Comparison of ENCODE assay signal across 9 cellular contexts in genomic region chr16:67311607-67312449, GRCh38. TPM values are rescaled to one million over a fixed set of nuclear protein-coding genes. Genes with fewer than 3 reads are reported as not detected.
DNase-seq lines count a peak whose midpoint lies in the region; TF ChIP-seq lines count a peak whose summit lies in the region.
"Had no signal": no experiment of that assay in that cellular context is flagged by ENCODE, and none has a peak within 500 bp of the region (broad histone marks: within the 10 kb centered on the region; RNA-seq: fewer than 3 reads in every experiment).

No MANE protein-coding gene starts in this region.

- H4K91ac ChIP-seq in H9 (ENCODE audit: insufficient read length, low read depth, low read length) = no peak overlapping the region

- H3K27me3 ChIP-seq in H9 (ENCODE audit: insufficient read depth, low read length) = no peaks in the 10 kb centered on the region
- H3K27me3 ChIP-seq in adrenal gland = no peaks in the 10 kb centered on the region
- peaks cover 0 to 2% of the 10 kb centered on the region in 2 donors for H3K27me3 ChIP-seq in stomach smooth muscle (ENCODE audit: control insufficient read depth in 1 of 2, insufficient read depth in 2 of 2, low read length in 2 of 2)

- H3K4me2 ChIP-seq in H9 (ENCODE audit: insufficient read depth, insufficient read length, low read length) = no peak overlapping the region
- H3K4me2 ChIP-seq: KMS-11 had no signal

- H3K4me1 Mint-ChIP-seq in H9 = no peaks in the 10 kb centered on the region

- H3K27ac Mint-ChIP-seq in H9 = no peak overlapping the region

- no peaks in the 10 kb centered on the region for H3K9me3 Mint-ChIP-seq in H9

- no peak overlapping the region for H4K8ac ChIP-seq in H9 (replicated peaks; ENCODE audit: insufficient read length, low read depth, low read length)

- H2AFZ ChIP-seq in H9 (ENCODE audit: low read length) = no peak overlapping the region

- H3K9ac ChIP-seq in H9 (ENCODE audit: extremely low read depth, insufficient read length, low read length) (no peak overlapping the region), stomach smooth muscle (ENCODE audit: low read length in 2 of 2) (no peak overlapping the region)
- H3K9ac ChIP-seq: KMS-11 had no signal

- H3K36me3 ChIP-seq in adrenal gland (replicated peaks in 1 of 2) (no peaks in the 10 kb centered on the region), stomach smooth muscle (ENCODE audit: control insufficient read depth in 2 of 2, insufficient read depth in 2 of 2, low read length in 2 of 2) (no peaks in the 10 kb centered on the region)

- no peak overlapping the region for H2BK5ac ChIP-seq in H9 (ENCODE audit: insufficient read length, low read length)

- no peak overlapping the region for H3K4me3 Mint-ChIP-seq in H9

- no peak overlapping the region for H2AK5ac ChIP-seq in H9 (ENCODE audit: insufficient read length, low read length)

- H3T11ph ChIP-seq in H9 (ENCODE audit: low read length) = no peak overlapping the region

- no peak overlapping the region for H2BK12ac ChIP-seq in H9 (ENCODE audit: insufficient read length, low read depth, low read length)

- DNase-seq in GM04503 (ENCODE audit: low read depth) (peak; percentile 100), H9 (no peak), OCI-M1 (lab: John Stamatoyannopoulos, UW) (peak; percentile 12), adrenal gland (peak; percentile 50 to 87 (median 74)), middle frontal gyrus (ENCODE audit: extremely low spot score, low spot score) (peak; percentile 18), KG1 (lab: John Stamatoyannopoulos, UW) (no peak), SK-N-DZ (ENCODE audit: low spot score) (no peak)

- H3K27ac ChIP-seq in H9 (ENCODE audit: insufficient read length, low read depth, low read length) (no peak overlapping the region), adrenal gland (peak overlapping the region in 2 of 5 donors; percentile 52 to 71), stomach smooth muscle (ENCODE audit: low read length) (peak overlapping the region; percentile 11)
- H3K27ac ChIP-seq: KMS-11 had no signal

- no peaks in the 10 kb centered on the region for H3K36me3 Mint-ChIP-seq in H9 (ENCODE audit: insufficient read depth in 1 of 3, low read depth in 3 of 3)

- H3K4me3 ChIP-seq in adrenal gland (no peak overlapping the region), stomach smooth muscle (ENCODE audit: low read length in 2 of 2) (no peak overlapping the region)

- no peak overlapping the region for H4K5ac ChIP-seq in H9 (ENCODE audit: insufficient read length, low read depth, low read length)

- no CpG with 5 or more reads among the region's 5 CpGs for WGBS in H9 (ENCODE audit: extremely low coverage, insufficient read length, low lambda C conversion rate)
- 42 to 50% (median 42%) methylated on average over 5 of the region's 5 CpGs for WGBS in adrenal gland, 4 donors

- TF ChIP-seq CTCF in H9 (conservative IDR thresholded peaks at IDR 0.05) (no peak), adrenal gland (IDR thresholded peaks at IDR 0.05) (no peak)

- no peaks in the 10 kb centered on the region for H3K79me2 ChIP-seq in H9 (ENCODE audit: insufficient read depth, low read length)

- H2BK120ac ChIP-seq in H9 (ENCODE audit: low read depth, low read length, poor library complexity, severe bottlenecking) = no peak overlapping the region

- TF ChIP-seq POLR2A in adrenal gland (IDR thresholded peaks at IDR 0.05) = no peak

- no peak overlapping the region for H3K56ac ChIP-seq in H9 (ENCODE audit: insufficient read length, low read depth, low read length)

- H4K20me1 ChIP-seq in H9 (ENCODE audit: control insufficient read depth, insufficient read depth, insufficient read length) = no peaks in the 10 kb centered on the region

- H3K4ac ChIP-seq in H9 (ENCODE audit: low read depth, low read length) = no peak overlapping the region

- no peak overlapping the region for H2BK15ac ChIP-seq in H9 (ENCODE audit: low read depth, low read length)

- intact Hi-C loops in adrenal gland (cut with DNase I) = no loop called here

- no peaks in the 10 kb centered on the region for H3K9me3 ChIP-seq in H9 (ENCODE audit: control insufficient read depth, low read depth, low read length)
- no peaks in the 10 kb centered on the region for H3K9me3 ChIP-seq in adrenal gland (replicated peaks in 1 of 3)
- H3K9me3 ChIP-seq in stomach smooth muscle (ENCODE audit: control insufficient read depth in 2 of 2, low read length in 2 of 2) = no peaks in the 10 kb centered on the region

- H3K14ac ChIP-seq in H9 (ENCODE audit: insufficient read depth, low read length) = no peak overlapping the region

- H3K79me1 ChIP-seq in H9 (ENCODE audit: insufficient read depth, low read depth, low read length, poor library complexity, severe bottlenecking) = no peaks in the 10 kb centered on the region

- H2BK20ac ChIP-seq in H9 (ENCODE audit: low read depth, low read length, poor library complexity, severe bottlenecking) = no peak overlapping the region

- H3K23ac ChIP-seq in H9 (ENCODE audit: insufficient read length, low read depth, low read length) = peak overlapping the region; percentile 20

- H3K23me2 ChIP-seq in H9 (ENCODE audit: insufficient read length, low read depth, low read length, poor library complexity, severe bottlenecking) = no peaks in the 10 kb centered on the region

- peaks cover 25% of the 10 kb centered on the region for H3K27me3 Mint-ChIP-seq in H9 (ENCODE audit: low read depth)

- H3K4me1 ChIP-seq in H9 (ENCODE audit: insufficient read depth, low read length) (no peaks in the 10 kb centered on the region), adrenal gland (replicated peaks in 1 of 2) (peaks cover 0 to 4% of the 10 kb centered on the region in 2 donors), stomach smooth muscle (ENCODE audit: control insufficient read depth, insufficient read depth, low read length) (peaks cover 3% of the 10 kb centered on the region)

- no peak overlapping the region for H3K18ac ChIP-seq in H9 (ENCODE audit: insufficient read length, low read depth, low read length)

RNA-seq across cellular contexts. Expression of gene KCTD19, which starts 14.7 kb away (rescaled TPM):
- 0.13 TPM in 1 of 2 replicates, not detected in the other for total RNA-seq in H9 (2021)
- total RNA-seq in adrenal gland = under 1 TPM in 1 of 8 donors, not detected in 7; 0.04 TPM
- under 1 TPM; 0.07 to 0.80 (median 0.18) TPM for polyA plus RNA-seq in adrenal gland
- polyA plus RNA-seq in SK-N-DZ (2014; cell fraction: cytosol; rRNA removed) = not detected in 2 replicates
- 0.36 TPM in 1 of 2 replicates, not detected in the other for polyA plus RNA-seq in SK-N-DZ (2014; cell fraction: nucleus; rRNA removed)

RNA-seq across cellular contexts. Expression of gene LRRC36, which starts 14.8 kb away (rescaled TPM):
- total RNA-seq in H9 (2021) = not detected in 2 replicates
- under 1 TPM in 3 of 8 donors, not detected in 5; 0.15 to 0.83 (median 0.21) TPM for total RNA-seq in adrenal gland
- 1 to 10 TPM in 1 of 3 donors, under 1 TPM in 2; 0.24 to 1.9 (median 0.61) TPM for polyA plus RNA-seq in adrenal gland
- not detected in 2 replicates for polyA plus RNA-seq in SK-N-DZ (2014; cell fraction: cytosol; rRNA removed)
- not detected in 2 replicates for polyA plus RNA-seq in SK-N-DZ (2014; cell fraction: nucleus; rRNA removed)

RNA-seq across cellular contexts. Expression of gene PLEKHG4, which starts 32.5 kb away (rescaled TPM):
- total RNA-seq in H9 (2021) = 13.2 and 13.9 TPM in 2 replicates
- 10 to 100 TPM in 4 of 8 donors, 1 to 10 TPM in 4; 4.1 to 25.7 (median 8.9) TPM for total RNA-seq in adrenal gland
- 10 to 100 TPM in 2 of 3 donors, 1 to 10 TPM in 1; 4.5 to 48.7 (median 27.5) TPM for polyA plus RNA-seq in adrenal gland
- 40.7 and 45.1 TPM in 2 replicates for polyA plus RNA-seq in SK-N-DZ (2014; cell fraction: cytosol; rRNA removed)
- 187 and 192 TPM in 2 replicates for polyA plus RNA-seq in SK-N-DZ (2014; cell fraction: nucleus; rRNA removed)

Comparison
In these comparisons a context has a peak if more than half of its experiments do, and no peak if none do; other contexts are left out.
1. DNase-seq: peak in GM04503 (single experiment), OCI-M1 (single experiment), adrenal gland (7 of 7) and middle frontal gyrus (single experiment); none in H9 (single experiment), KG1 (single experiment) and SK-N-DZ (single experiment).